ENCODE assay signal across 8 cellular contexts in genomic region chr19:41531438-41532311, GRCh38. TPM values are rescaled to one million over a fixed set of nuclear protein-coding genes. Genes with fewer than 3 reads are reported as not detected.
DNase-seq lines count a peak whose midpoint lies in the region; ATAC-seq and TF ChIP-seq lines count a peak whose summit lies in the region.

No MANE protein-coding gene starts in this region.

- peak; percentile 65 for TF ChIP-seq POLR2A in GM15510 (IDR thresholded peaks at IDR 0.05; ENCODE audit: borderline replicate concordance, extremely low read depth, insufficient read length)

- H3K9me3 ChIP-seq in neutrophil = no peaks in the 10 kb centered on the region
- no peaks in the 10 kb centered on the region for H3K9me3 ChIP-seq in thoracic aorta

- peak; percentile 18 for TF ChIP-seq CTCF in neutrophil (IDR thresholded peaks at IDR 0.05)
- no peak for TF ChIP-seq CTCF in thoracic aorta (IDR thresholded peaks at IDR 0.05)

- peaks cover 47 to 56% of the 10 kb centered on the region in 2 experiments for H3K4me1 ChIP-seq in neutrophil (ENCODE audit: control insufficient read depth in 1 of 2, insufficient read depth in 1 of 2, low read depth in 1 of 2, low read length in 1 of 2)
- peaks cover 0 to 4% of the 10 kb centered on the region in 2 donors for H3K4me1 ChIP-seq in thoracic aorta (ENCODE audit: control insufficient read depth in 1 of 2, low read depth in 2 of 2)

- no peak for ATAC-seq in thoracic aorta (ENCODE audit: insufficient number of reproducible peaks, low FRiP score, low read depth)
- ATAC-seq in GM21529 (IDR thresholded peaks at IDR 0.05; ENCODE audit: unreplicated experiment) = no peak

- peak overlapping the region; percentile 45 to 47 for H3K4me3 ChIP-seq in neutrophil (ENCODE audit: low read depth in 1 of 2, low read length in 1 of 2)
- H3K4me3 ChIP-seq in thoracic aorta = peak overlapping the region; percentile 41

- H3K27ac ChIP-seq in neutrophil = peak overlapping the region; percentile 90
- peak overlapping the region in 1 of 2 donors; percentile 11 for H3K27ac ChIP-seq in thoracic aorta

- peak; percentile 49 for DNase-seq in LHCN-M2 (ENCODE audit: low read depth)
- peak; percentile 82 to 83 for DNase-seq in activated CD4-positive, alpha-beta T cell treated with anti-CD3 and anti-CD28 coated beads, Interleukin-2, amount 50 U/mL, for 4 hours
- peak; percentile 77 for DNase-seq in effector CD8-positive, alpha-beta T cell (lab: John Stamatoyannopoulos, UW)
- peak; percentile 22 for DNase-seq in thoracic aorta (ENCODE audit: low spot score)
- no peak for DNase-seq in HPDE6-E6E7 (ENCODE audit: extremely low spot score)

- no peaks in the 10 kb centered on the region for H3K27me3 ChIP-seq in neutrophil
- H3K27me3 ChIP-seq in thoracic aorta (replicated peaks; ENCODE audit: insufficient read depth) = peaks cover 6% of the 10 kb centered on the region

- H3K36me3 ChIP-seq in neutrophil (no peaks in the 10 kb centered on the region), thoracic aorta (no peaks in the 10 kb centered on the region)

RNA-seq across cellular contexts. Expression of gene CEACAM21, which starts 44.3 kb away (rescaled TPM):
- not detected in 2 replicates for total RNA-seq in LHCN-M2 (2014; rRNA removed)
- not detected for polyA plus RNA-seq in LHCN-M2 (2012)
- total RNA-seq in thoracic aorta = 1 to 10 TPM; 1.1 to 6.9 TPM
